In the genomic region with DNA sequence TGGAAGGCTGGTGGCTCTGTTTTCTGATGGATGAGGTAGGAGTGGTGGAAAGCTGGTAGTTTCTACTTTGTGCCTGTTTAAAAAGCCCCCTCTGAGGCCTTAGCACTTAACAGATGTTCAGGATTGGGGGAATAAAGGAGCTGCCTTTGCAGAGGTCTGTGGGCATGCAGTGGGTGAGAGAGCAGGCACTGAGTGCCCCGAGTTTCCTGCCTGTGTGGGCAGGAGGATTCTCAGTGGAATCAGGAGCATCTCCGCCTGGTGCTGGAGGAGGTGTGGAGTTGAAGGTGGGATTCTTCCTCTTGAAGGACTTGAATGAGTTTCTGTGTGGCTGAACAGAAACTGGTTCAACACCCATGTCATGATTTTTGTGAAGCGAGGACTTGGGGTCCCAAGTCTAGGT, we compare ENCODE assay signal across 15 cellular contexts.
"Had no signal": no experiment of that assay in that cellular context is flagged by ENCODE, and none has a peak within 500 bp of the region (broad histone marks: within the 10 kb centered on the region; RNA-seq: fewer than 3 reads in every experiment).

No MANE protein-coding gene starts in this region.

- H3K4me3 Mint-ChIP-seq: activated naive CD8-positive, alpha-beta T cell treated with anti-CD3 and anti-CD28 coated beads, Interleukin-2, amount 10 ng/mL, durations not matched to agents 7 days and 5 days; natural killer cell treated with Interleukin-12 subunit alpha and Interleukin-12 subunit beta and Interleukin-15 and Interleukin-18, amount 100 ng/mL, for 72 hours had no signal

- H3K27me3 Mint-ChIP-seq: activated naive CD8-positive, alpha-beta T cell treated with anti-CD3 and anti-CD28 coated beads, Interleukin-2, amount 10 ng/mL, durations not matched to agents 7 days and 5 days; natural killer cell treated with Interleukin-12 subunit alpha and Interleukin-12 subunit beta and Interleukin-15 and Interleukin-18, amount 100 ng/mL, for 72 hours had no signal

- H3K27ac Mint-ChIP-seq: activated naive CD8-positive, alpha-beta T cell treated with anti-CD3 and anti-CD28 coated beads, Interleukin-2, amount 10 ng/mL, durations not matched to agents 7 days and 5 days; natural killer cell treated with Interleukin-12 subunit alpha and Interleukin-12 subunit beta and Interleukin-15 and Interleukin-18, amount 100 ng/mL, for 72 hours had no signal

- H3K27me3 ChIP-seq: gastrocnemius medialis, right lobe of liver, stomach, testis had no signal

- H3K4me3 ChIP-seq: gastrocnemius medialis, prostate gland, right lobe of liver, stomach, testis had no signal

- H3K9me3 Mint-ChIP-seq: natural killer cell treated with Interleukin-12 subunit alpha and Interleukin-12 subunit beta and Interleukin-15 and Interleukin-18, amount 100 ng/mL, for 72 hours had no signal

- DNase-seq: activated CD4-positive, alpha-beta T cell treated with anti-CD3 and anti-CD28 coated beads, Interleukin-2, amount 50 U/mL, for 1 hour; activated naive CD4-positive, alpha-beta T cell; activated naive CD8-positive, alpha-beta T cell treated with anti-CD3 and anti-CD28 coated beads, Interleukin-2, amount 10 ng/mL, durations not matched to agents 7 days and 5 days; activated T-cell treated with anti-CD3 and anti-CD28 coated beads for 4 hours; dermis blood vessel endothelial cell; gastrocnemius medialis; islet precursor cell; occipital lobe; right lobe of liver; stomach; testis had no signal

- H3K9me3 ChIP-seq: gastrocnemius medialis, prostate gland, right lobe of liver, stomach, testis had no signal

- H3K36me3 ChIP-seq: gastrocnemius medialis, prostate gland, right lobe of liver, stomach had no signal

- H3K4me1 ChIP-seq: right lobe of liver had no signal

- H3K36me3 Mint-ChIP-seq: natural killer cell treated with Interleukin-12 subunit alpha and Interleukin-12 subunit beta and Interleukin-15 and Interleukin-18, amount 100 ng/mL, for 72 hours had no signal

- ATAC-seq: activated CD4-positive, CD25-positive, alpha-beta regulatory T cell treated with anti-CD3 and anti-CD28 coated beads, Interleukin-2, amount 50 U/mL, for 24 hours; gastrocnemius medialis; left lobe of liver; natural killer cell treated with Interleukin-12 subunit alpha and Interleukin-12 subunit beta and Interleukin-15 and Interleukin-18, amount 100 ng/mL, for 72 hours; right lobe of liver had no signal

- H3K27ac ChIP-seq: gastrocnemius medialis, prostate gland, right lobe of liver, testis had no signal
